In the genomic region with DNA sequence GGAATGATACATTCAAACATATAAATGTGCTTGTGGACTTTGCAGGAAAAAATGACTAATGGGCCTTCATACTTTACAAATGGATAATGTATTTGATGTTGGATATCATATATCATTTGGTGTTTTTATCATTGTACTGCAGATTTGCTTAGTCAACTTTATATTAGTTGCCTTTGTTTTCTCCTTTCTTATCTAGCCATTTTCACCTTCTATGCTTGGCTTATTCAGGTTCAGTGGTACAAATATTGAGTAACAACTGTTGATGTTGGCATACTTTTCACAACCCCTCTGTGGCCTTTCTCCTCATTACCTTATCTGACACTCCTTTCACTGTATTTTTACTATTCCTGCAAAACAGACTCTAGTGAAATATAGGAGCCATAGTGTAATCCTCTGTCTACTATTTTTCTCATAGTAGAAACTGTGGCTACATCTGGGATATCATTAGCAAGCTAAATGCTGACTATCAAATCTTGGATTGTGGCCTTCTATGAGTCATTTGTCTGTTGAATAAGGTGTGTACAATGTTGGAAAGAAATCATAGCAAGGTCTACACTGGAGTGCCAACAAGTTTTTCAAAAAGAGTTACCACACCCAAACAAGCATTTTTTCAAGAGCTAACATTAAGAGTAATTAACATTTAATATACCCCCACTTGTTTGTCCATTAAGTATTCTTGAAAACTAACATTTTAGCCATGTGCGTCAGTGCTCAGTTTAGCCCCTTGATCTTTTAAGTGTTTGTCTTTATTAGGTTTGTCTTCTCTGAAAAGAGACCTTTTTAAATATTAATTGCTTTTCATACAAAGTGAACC, we compare ENCODE assay signal across 12 cellular contexts.
DNase-seq lines count a peak whose midpoint lies in the region; ATAC-seq and TF ChIP-seq lines count a peak whose summit lies in the region.
"Had no signal": no experiment of that assay in that cellular context is flagged by ENCODE, and none has a peak within 500 bp of the region (broad histone marks: within the 10 kb centered on the region; RNA-seq: fewer than 3 reads in every experiment).

No MANE protein-coding gene starts in this region.

- H3K36me3 ChIP-seq in upper lobe of left lung, result no peaks in the 10 kb centered on the region
- H3K36me3 ChIP-seq: ascending aorta had no signal

- DNase-seq in DMS53 (lab: John Stamatoyannopoulos, UW) (peak; percentile 14), DMS53 treated with DMSO at 0.1 percent for 48 hours (lab: John Stamatoyannopoulos, UW; ENCODE audit: unreplicated experiment) (no peak), astrocyte of the spinal cord (ENCODE audit: low read depth, low spot score) (peak; percentile 64), left colon (no peak), upper lobe of left lung (no peak), SK-N-DZ (ENCODE audit: low spot score) (no peak), amniotic stem cell (lab: John Stamatoyannopoulos, UW) (no peak), head of caudate nucleus (no peak)
- DNase-seq: 8988T had no signal

- peaks cover 0 to 8% (median 2%) of the 10 kb centered on the region in 4 donors for H3K4me1 ChIP-seq in upper lobe of left lung

- peak in 2 of 4 donors; percentile 6 to 30 for TF ChIP-seq EP300 in upper lobe of left lung (IDR thresholded peaks at IDR 0.05)

- in situ Hi-C loops in astrocyte of the spinal cord (cut with HindIII; ENCODE audit: low sequenced_read_pairs), result no loop called here

- H3K9me3 ChIP-seq in upper lobe of left lung, result no peaks in the 10 kb centered on the region
- H3K9me3 ChIP-seq: ascending aorta had no signal

- H3K27ac ChIP-seq in upper lobe of left lung, result peak overlapping the region in 1 of 4 donors; percentile 13
- H3K27ac ChIP-seq: ascending aorta had no signal

- WGBS in upper lobe of left lung, 2 donors, result 65 to 76% methylated on average over 1 of the region's 1 CpG

- H3K4me3 ChIP-seq in astrocyte of the spinal cord (ENCODE audit: low read depth, low read length), result no peak overlapping the region
- no peak overlapping the region for H3K4me3 ChIP-seq in upper lobe of left lung
- H3K4me3 ChIP-seq: ascending aorta had no signal

- H3K27me3 ChIP-seq in upper lobe of left lung, result no peaks in the 10 kb centered on the region
- H3K27me3 ChIP-seq: ascending aorta had no signal

- peak; percentile 94 for ATAC-seq in left colon
- ATAC-seq in upper lobe of left lung (ENCODE audit: low FRiP score in 2 of 2), result peak; percentile 78 to 86
- ATAC-seq: natural killer cell treated with Interleukin-12 subunit alpha and Interleukin-12 subunit beta and Interleukin-15 and Interleukin-18, amount 100 ng/mL, for 72 hours; stimulated activated effector memory CD8-positive, alpha-beta T cell treated with anti-CD3 and anti-CD28 coated beads, Interleukin-12 subunit alpha, Interleukin-12 subunit beta, amount 100 ng/mL, for 72 hours had no signal

- TF ChIP-seq CTCF in astrocyte of the spinal cord (IDR thresholded peaks at IDR 0.05; ENCODE audit: low read depth, low read length), result no peak
- TF ChIP-seq CTCF in upper lobe of left lung (IDR thresholded peaks at IDR 0.05), result no peak

- intact Hi-C loops in left colon (cut with DNase I, micrococcal nuclease) (no loop called here), head of caudate nucleus (cut with DNase I) (no loop called here)

- TF ChIP-seq POLR2A in upper lobe of left lung (IDR thresholded peaks at IDR 0.05), result no peak

Comparison
In these comparisons a context has a peak if more than half of its experiments do, and no peak if none do; other contexts are left out.
1. DNase-seq: peak in DMS53 (single experiment) and astrocyte of the spinal cord (single experiment); none in DMS53 treated with DMSO at 0.1 percent for 48 hours (single experiment), left colon (0 of 2), upper lobe of left lung (0 of 2), SK-N-DZ (single experiment), amniotic stem cell (single experiment) and head of caudate nucleus (0 of 42).